Comparison of ENCODE assay signal across 1 cellular context in genomic region chr10:5563237-5563961, GRCh38.
TF ChIP-seq lines count a peak whose summit lies in the region.

No MANE protein-coding gene starts in this region.

TF ChIP-seq in HepG2, 621 proteins besides CTCF, POLR2A, EP300 and RAD21:
- peak in 1 of 2 experiments; percentile 53; a peak in 2 of 4 replicates for TF ChIP-seq MAFK (conservative IDR thresholded peaks at IDR 0.05 in 1 of 2, IDR thresholded peaks at IDR 0.05 in 1 of 2; ENCODE audit: low read length in 2 of 2)
- no peak for TF ChIP-seq JUND (CRISPR knock-in tag; IDR thresholded peaks at IDR 0.05)
